Comparison of ENCODE assay signal across 9 cellular contexts in genomic region chr4:154618708-154619315, GRCh38. TPM values are rescaled to one million over a fixed set of nuclear protein-coding genes. Genes with fewer than 3 reads are reported as not detected.
DNase-seq lines count a peak whose midpoint lies in the region; ATAC-seq and TF ChIP-seq lines count a peak whose summit lies in the region.
"Had no signal": no experiment of that assay in that cellular context is flagged by ENCODE, and none has a peak within 500 bp of the region (broad histone marks: within the 10 kb centered on the region; RNA-seq: fewer than 3 reads in every experiment).

No MANE protein-coding gene starts in this region.

- H3K4me3 Mint-ChIP-seq in nephron progenitor cell = no peak overlapping the region

- H3K4me1 Mint-ChIP-seq in nephron progenitor cell = no peaks in the 10 kb centered on the region

- no peaks in the 10 kb centered on the region for H3K36me3 Mint-ChIP-seq in nephron progenitor cell (ENCODE audit: low read depth)

- DNase-seq in BE2C = peak; percentile 69
- peak; percentile 4 for DNase-seq in NCI-H345 (lab: John Stamatoyannopoulos, UW)
- DNase-seq in activated CD8-positive, alpha-beta memory T cell treated with anti-CD3 and anti-CD28 coated beads for 24 hours = peak; percentile 63
- DNase-seq in nephron progenitor cell = peak; percentile 38
- no peak for DNase-seq in NCI-H187 (lab: John Stamatoyannopoulos, UW)

- no peaks in the 10 kb centered on the region for H3K4me1 ChIP-seq in BE2C

- H3K27me3 ChIP-seq in BE2C = peaks cover 3% of the 10 kb centered on the region

- no peak overlapping the region for H3K4me3 ChIP-seq in BE2C (ENCODE audit: low read depth, low read length)

- H3K27ac Mint-ChIP-seq in nephron progenitor cell = no peak overlapping the region

- no peaks in the 10 kb centered on the region for H3K36me3 ChIP-seq in BE2C

- peak; percentile 80 for TF ChIP-seq CTCF in BE2C (IDR thresholded peaks at IDR 0.05; ENCODE audit: low read depth, low read length)
- TF ChIP-seq CTCF in nephron progenitor cell (IDR thresholded peaks at IDR 0.05) = peak; percentile 61

- H3K9me3 Mint-ChIP-seq in nephron progenitor cell = no peaks in the 10 kb centered on the region

- peak; percentile 62 for ATAC-seq in GM18519 (IDR thresholded peaks at IDR 0.05; ENCODE audit: low FRiP score, unreplicated experiment)
- ATAC-seq in HG02981 (IDR thresholded peaks at IDR 0.05; ENCODE audit: unreplicated experiment) = peak; percentile 73
- ATAC-seq in esophagus mucosa = peak; percentile 54

- peaks cover 12% of the 10 kb centered on the region for H3K27me3 Mint-ChIP-seq in nephron progenitor cell (ENCODE audit: low read depth, poor library complexity)

- no peaks in the 10 kb centered on the region for H3K9me3 ChIP-seq in BE2C

RNA-seq across cellular contexts. Expression of gene FGG, which starts 6.4 kb away (rescaled TPM):
- polyA plus RNA-seq in BE2C (2012; ENCODE audit: insufficient read depth, insufficient read length, low read depth) = 1.6 TPM
- total RNA-seq in esophagus mucosa = 0.64 TPM
- total RNA-seq: subcutaneous adipose tissue had no signal

RNA-seq across cellular contexts. Expression of gene FGA, which starts 28.3 kb away (rescaled TPM):
- not detected for polyA plus RNA-seq in BE2C (2012; ENCODE audit: insufficient read depth, insufficient read length, low read depth)
- total RNA-seq in esophagus mucosa = 0.64 TPM
- total RNA-seq: subcutaneous adipose tissue had no signal

RNA-seq across cellular contexts. Expression of gene FGB, which starts 56.0 kb away (rescaled TPM):
- polyA plus RNA-seq in BE2C (2012; ENCODE audit: insufficient read depth, insufficient read length, low read depth) = not detected
- total RNA-seq in esophagus mucosa = 0.52 TPM
- total RNA-seq: subcutaneous adipose tissue had no signal

Comparison
In these comparisons a context has a peak if more than half of its experiments do, and no peak if none do; other contexts are left out.
1. DNase-seq: peak in BE2C (single experiment), NCI-H345 (single experiment), activated CD8-positive, alpha-beta memory T cell treated with anti-CD3 and anti-CD28 coated beads for 24 hours (single experiment) and nephron progenitor cell (single experiment); none in NCI-H187 (0 of 2).
2. Peak in every context shown above with its lines, with median percentiles within 50 percentile points of each other: ATAC-seq.